In the genomic region with DNA sequence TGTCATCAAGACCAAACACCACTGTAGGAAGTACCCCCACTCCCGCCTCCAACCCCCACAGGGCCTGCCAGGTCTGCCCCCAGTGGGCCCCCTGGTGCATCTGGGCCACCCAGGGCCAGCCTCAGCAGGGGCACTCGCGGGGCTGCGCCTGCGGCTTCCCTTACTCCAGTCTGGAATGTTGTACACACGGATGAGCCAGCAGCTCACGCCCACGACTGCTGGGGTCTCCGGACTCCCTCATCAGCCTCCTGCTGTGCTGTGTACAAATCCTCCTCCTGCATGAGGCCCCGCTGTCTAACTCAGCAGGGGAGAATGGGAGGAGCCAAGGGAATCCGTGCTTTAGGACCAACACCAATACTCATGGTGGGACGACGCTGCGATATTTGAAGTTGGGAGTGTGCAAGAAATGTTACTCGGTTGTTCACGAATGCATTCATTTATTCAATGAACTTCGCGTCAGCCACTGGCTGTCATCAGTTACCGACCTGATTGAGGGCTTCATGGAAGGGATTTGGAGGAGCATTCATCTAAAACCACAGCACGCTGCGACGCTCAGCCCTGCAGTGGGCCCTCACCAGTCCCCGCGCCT, we compare ENCODE assay signal across 1 cellular context.
TF ChIP-seq lines count a peak whose summit lies in the region.

No MANE protein-coding gene starts in this region.

TF ChIP-seq in HepG2, 621 proteins besides CTCF, POLR2A, EP300 and RAD21 (continued from another document and continues in another):
- TF ChIP-seq, protein P1, sequence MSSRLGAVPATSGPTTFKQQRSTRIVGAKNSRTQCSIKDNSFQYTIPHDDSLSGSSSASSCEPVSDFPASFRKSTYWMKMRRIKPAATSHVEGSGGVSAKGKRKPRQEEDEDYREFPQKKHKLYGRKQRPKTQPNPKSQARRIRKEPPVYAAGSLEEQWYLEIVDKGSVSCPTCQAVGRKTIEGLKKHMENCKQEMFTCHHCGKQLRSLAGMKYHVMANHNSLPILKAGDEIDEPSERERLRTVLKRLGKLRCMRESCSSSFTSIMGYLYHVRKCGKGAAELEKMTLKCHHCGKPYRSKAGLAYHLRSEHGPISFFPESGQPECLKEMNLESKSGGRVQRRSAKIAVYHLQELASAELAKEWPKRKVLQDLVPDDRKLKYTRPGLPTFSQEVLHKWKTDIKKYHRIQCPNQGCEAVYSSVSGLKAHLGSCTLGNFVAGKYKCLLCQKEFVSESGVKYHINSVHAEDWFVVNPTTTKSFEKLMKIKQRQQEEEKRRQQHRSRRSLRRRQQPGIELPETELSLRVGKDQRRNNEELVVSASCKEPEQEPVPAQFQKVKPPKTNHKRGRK (CRISPR knock-in tag; IDR thresholded peaks at IDR 0.05) = no peak; the same call in 1 of the 2 replicates
- 0 out of 2 replicates have a peak, but pooled peaks have one; percentile 14 for TF ChIP-seq SP5 (CRISPR knock-in tag; IDR thresholded peaks at IDR 0.05; ENCODE audit: borderline replicate concordance, low read depth)
- no peak for TF ChIP-seq CCAR2 (optimal IDR thresholded peaks at IDR 0.05; ENCODE audit: low read depth, low read length)
- TF ChIP-seq, protein P2, sequence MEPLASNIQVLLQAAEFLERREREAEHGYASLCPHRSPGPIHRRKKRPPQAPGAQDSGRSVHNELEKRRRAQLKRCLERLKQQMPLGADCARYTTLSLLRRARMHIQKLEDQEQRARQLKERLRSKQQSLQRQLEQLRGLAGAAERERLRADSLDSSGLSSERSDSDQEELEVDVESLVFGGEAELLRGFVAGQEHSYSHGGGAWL (CRISPR knock-in tag; IDR thresholded peaks at IDR 0.05) = no peak
- TF ChIP-seq MTA3 (CRISPR knock-in tag; IDR thresholded peaks at IDR 0.05) = no peak
- no peak for TF ChIP-seq HMGA1 (CRISPR knock-in tag; conservative IDR thresholded peaks at IDR 0.05)
- TF ChIP-seq, protein P3, sequence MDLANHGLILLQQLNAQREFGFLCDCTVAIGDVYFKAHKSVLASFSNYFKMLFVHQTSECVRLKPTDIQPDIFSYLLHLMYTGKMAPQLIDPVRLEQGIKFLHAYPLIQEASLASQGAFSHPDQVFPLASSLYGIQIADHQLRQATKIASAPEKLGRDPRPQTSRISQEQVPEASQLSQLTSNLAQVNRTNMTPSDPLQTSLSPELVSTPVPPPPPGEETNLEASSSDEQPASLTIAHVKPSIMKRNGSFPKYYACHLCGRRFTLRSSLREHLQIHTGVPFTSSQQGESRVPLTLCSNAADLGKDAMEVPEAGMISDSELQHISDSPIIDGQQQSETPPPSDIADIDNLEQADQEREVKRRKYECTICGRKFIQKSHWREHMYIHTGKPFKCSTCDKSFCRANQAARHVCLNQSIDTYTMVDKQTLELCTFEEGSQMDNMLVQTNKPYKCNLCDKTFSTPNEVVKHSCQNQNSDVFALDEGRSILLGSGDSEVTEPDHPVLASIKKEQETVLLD (CRISPR knock-in tag; IDR thresholded peaks at IDR 0.05; ENCODE audit: low read depth) = no peak
- no peak for TF ChIP-seq BORCS8-MEF2B (CRISPR knock-in tag; IDR thresholded peaks at IDR 0.05)
- TF ChIP-seq NR2F2 (IDR thresholded peaks at IDR 0.05; ENCODE audit: borderline replicate concordance, low read depth) = no peak
- 0 out of 2 replicates have a peak, but pooled peaks have one; percentile 17 for TF ChIP-seq ZNF660 (CRISPR knock-in tag; IDR thresholded peaks at IDR 0.05; ENCODE audit: borderline replicate concordance, low read depth)
- no peak for TF ChIP-seq NAIF1 (CRISPR knock-in tag; IDR thresholded peaks at IDR 0.05; ENCODE audit: borderline replicate concordance)
- TF ChIP-seq, protein P4, sequence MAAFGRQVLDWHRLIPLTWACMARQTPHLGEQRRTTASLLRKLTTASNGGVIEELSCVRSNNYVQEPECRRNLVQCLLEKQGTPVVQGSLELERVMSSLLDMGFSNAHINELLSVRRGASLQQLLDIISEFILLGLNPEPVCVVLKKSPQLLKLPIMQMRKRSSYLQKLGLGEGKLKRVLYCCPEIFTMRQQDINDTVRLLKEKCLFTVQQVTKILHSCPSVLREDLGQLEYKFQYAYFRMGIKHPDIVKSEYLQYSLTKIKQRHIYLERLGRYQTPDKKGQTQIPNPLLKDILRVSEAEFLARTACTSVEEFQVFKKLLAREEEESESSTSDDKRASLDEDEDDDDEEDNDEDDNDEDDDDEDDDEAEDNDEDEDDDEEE (CRISPR knock-in tag; IDR thresholded peaks at IDR 0.05) = no peak; the same call in 1 of the 2 replicates
- no peak for TF ChIP-seq ZNF567 (CRISPR knock-in tag; IDR thresholded peaks at IDR 0.05; ENCODE audit: borderline replicate concordance)
- TF ChIP-seq, protein P5, sequence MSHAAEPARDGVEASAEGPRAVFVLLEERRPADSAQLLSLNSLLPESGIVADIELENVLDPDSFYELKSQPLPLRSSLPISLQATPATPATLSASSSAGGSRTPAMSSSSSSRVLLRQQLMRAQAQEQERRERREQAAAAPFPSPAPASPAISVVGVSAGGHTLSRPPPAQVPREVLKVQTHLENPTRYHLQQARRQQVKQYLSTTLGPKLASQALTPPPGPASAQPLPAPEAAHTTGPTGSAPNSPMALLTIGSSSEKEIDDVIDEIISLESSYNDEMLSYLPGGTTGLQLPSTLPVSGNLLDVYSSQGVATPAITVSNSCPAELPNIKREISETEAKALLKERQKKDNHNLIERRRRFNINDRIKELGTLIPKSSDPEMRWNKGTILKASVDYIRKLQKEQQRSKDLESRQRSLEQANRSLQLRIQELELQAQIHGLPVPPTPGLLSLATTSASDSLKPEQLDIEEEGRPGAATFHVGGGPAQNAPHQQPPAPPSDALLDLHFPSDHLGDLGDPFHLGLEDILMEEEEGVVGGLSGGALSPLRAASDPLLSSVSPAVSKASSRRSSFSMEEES (CRISPR knock-in tag; IDR thresholded peaks at IDR 0.05) = no peak
- peak; percentile 11; the same call in 1 of the 2 replicates for TF ChIP-seq FOXC1 (CRISPR knock-in tag; IDR thresholded peaks at IDR 0.05; ENCODE audit: borderline replicate concordance)
- TF ChIP-seq ZSCAN29 (CRISPR knock-in tag; conservative IDR thresholded peaks at IDR 0.05) = no peak
- no peak for TF ChIP-seq ZNF143 (CRISPR knock-in tag; IDR thresholded peaks at IDR 0.05)
- TF ChIP-seq, protein P6, sequence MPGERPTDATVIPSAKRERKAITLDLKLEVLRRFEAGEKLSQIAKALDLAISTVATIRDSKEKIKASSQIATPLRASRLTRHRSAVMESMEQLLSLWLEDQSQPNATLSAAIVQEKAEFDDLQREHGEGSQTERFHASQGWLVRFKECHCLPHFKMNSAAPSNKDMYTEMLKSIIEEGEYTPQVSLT (CRISPR knock-in tag; IDR thresholded peaks at IDR 0.05; ENCODE audit: borderline replicate concordance, low read depth) = no peak
- no peak for TF ChIP-seq CHD4 (IDR thresholded peaks at IDR 0.05; ENCODE audit: borderline replicate concordance, low read length)
- TF ChIP-seq, protein P7, sequence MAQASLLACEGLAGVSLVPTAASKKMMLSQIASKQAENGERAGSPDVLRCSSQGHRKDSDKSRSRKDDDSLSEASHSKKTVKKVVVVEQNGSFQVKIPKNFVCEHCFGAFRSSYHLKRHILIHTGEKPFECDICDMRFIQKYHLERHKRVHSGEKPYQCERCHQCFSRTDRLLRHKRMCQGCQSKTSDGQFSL (CRISPR knock-in tag; IDR thresholded peaks at IDR 0.05) = no peak
- TF ChIP-seq PITX1 (CRISPR knock-in tag; IDR thresholded peaks at IDR 0.05) = peak; percentile 5; the same call in 1 of the 2 replicates
- no peak for TF ChIP-seq EHMT2 (IDR thresholded peaks at IDR 0.05; ENCODE audit: borderline replicate concordance, low read depth, low read length)
- TF ChIP-seq FOXA1 (IDR thresholded peaks at IDR 0.05) = no peak
- peak; percentile 79 for TF ChIP-seq FOXA1 (CRISPR knock-in tag; IDR thresholded peaks at IDR 0.05)
- TF ChIP-seq MAF1 (CRISPR knock-in tag; IDR thresholded peaks at IDR 0.05; ENCODE audit: borderline replicate concordance) = no peak
- TF ChIP-seq NFKB2 (CRISPR knock-in tag; IDR thresholded peaks at IDR 0.05; ENCODE audit: borderline replicate concordance) = no peak
- TF ChIP-seq SMYD3 (CRISPR knock-in tag; IDR thresholded peaks at IDR 0.05) = 0 out of 2 replicates have a peak, but pooled peaks have one; percentile 43
- TF ChIP-seq, protein P8, sequence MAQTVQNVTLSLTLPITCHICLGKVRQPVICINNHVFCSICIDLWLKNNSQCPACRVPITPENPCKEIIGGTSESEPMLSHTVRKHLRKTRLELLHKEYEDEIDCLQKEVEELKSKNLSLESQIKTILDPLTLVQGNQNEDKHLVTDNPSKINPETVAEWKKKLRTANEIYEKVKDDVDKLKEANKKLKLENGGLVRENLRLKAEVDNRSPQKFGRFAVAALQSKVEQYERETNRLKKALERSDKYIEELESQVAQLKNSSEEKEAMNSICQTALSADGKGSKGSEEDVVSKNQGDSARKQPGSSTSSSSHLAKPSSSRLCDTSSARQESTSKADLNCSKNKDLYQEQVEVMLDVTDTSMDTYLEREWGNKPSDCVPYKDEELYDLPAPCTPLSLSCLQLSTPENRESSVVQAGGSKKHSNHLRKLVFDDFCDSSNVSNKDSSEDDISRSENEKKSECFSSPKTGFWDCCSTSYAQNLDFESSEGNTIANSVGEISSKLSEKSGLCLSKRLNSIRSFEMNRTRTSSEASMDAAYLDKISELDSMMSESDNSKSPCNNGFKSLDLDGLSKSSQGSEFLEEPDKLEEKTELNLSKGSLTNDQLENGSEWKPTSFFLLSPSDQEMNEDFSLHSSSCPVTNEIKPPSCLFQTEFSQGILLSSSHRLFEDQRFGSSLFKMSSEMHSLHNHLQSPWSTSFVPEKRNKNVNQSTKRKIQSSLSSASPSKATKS (CRISPR knock-in tag; IDR thresholded peaks at IDR 0.05) = no peak
- TF ChIP-seq KMT2A (CRISPR knock-in tag; IDR thresholded peaks at IDR 0.05) = no peak
- no peak for TF ChIP-seq RCOR2 (CRISPR knock-in tag; IDR thresholded peaks at IDR 0.05)
- TF ChIP-seq ZBTB38 (CRISPR knock-in tag; IDR thresholded peaks at IDR 0.05) = no peak
- TF ChIP-seq, protein P9, sequence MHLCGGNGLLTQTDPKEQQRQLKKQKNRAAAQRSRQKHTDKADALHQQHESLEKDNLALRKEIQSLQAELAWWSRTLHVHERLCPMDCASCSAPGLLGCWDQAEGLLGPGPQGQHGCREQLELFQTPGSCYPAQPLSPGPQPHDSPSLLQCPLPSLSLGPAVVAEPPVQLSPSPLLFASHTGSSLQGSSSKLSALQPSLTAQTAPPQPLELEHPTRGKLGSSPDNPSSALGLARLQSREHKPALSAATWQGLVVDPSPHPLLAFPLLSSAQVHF (CRISPR knock-in tag; IDR thresholded peaks at IDR 0.05) = no peak
- TF ChIP-seq KLF11 (CRISPR knock-in tag; IDR thresholded peaks at IDR 0.05) = 0 out of 2 replicates have a peak, but pooled peaks have one; percentile 10
- TF ChIP-seq ZFYVE20 (CRISPR knock-in tag; IDR thresholded peaks at IDR 0.05; ENCODE audit: borderline replicate concordance, low read depth) = no peak
- TF ChIP-seq ZNF253 (CRISPR knock-in tag; IDR thresholded peaks at IDR 0.05; ENCODE audit: borderline replicate concordance) = no peak
- TF ChIP-seq, protein P10, sequence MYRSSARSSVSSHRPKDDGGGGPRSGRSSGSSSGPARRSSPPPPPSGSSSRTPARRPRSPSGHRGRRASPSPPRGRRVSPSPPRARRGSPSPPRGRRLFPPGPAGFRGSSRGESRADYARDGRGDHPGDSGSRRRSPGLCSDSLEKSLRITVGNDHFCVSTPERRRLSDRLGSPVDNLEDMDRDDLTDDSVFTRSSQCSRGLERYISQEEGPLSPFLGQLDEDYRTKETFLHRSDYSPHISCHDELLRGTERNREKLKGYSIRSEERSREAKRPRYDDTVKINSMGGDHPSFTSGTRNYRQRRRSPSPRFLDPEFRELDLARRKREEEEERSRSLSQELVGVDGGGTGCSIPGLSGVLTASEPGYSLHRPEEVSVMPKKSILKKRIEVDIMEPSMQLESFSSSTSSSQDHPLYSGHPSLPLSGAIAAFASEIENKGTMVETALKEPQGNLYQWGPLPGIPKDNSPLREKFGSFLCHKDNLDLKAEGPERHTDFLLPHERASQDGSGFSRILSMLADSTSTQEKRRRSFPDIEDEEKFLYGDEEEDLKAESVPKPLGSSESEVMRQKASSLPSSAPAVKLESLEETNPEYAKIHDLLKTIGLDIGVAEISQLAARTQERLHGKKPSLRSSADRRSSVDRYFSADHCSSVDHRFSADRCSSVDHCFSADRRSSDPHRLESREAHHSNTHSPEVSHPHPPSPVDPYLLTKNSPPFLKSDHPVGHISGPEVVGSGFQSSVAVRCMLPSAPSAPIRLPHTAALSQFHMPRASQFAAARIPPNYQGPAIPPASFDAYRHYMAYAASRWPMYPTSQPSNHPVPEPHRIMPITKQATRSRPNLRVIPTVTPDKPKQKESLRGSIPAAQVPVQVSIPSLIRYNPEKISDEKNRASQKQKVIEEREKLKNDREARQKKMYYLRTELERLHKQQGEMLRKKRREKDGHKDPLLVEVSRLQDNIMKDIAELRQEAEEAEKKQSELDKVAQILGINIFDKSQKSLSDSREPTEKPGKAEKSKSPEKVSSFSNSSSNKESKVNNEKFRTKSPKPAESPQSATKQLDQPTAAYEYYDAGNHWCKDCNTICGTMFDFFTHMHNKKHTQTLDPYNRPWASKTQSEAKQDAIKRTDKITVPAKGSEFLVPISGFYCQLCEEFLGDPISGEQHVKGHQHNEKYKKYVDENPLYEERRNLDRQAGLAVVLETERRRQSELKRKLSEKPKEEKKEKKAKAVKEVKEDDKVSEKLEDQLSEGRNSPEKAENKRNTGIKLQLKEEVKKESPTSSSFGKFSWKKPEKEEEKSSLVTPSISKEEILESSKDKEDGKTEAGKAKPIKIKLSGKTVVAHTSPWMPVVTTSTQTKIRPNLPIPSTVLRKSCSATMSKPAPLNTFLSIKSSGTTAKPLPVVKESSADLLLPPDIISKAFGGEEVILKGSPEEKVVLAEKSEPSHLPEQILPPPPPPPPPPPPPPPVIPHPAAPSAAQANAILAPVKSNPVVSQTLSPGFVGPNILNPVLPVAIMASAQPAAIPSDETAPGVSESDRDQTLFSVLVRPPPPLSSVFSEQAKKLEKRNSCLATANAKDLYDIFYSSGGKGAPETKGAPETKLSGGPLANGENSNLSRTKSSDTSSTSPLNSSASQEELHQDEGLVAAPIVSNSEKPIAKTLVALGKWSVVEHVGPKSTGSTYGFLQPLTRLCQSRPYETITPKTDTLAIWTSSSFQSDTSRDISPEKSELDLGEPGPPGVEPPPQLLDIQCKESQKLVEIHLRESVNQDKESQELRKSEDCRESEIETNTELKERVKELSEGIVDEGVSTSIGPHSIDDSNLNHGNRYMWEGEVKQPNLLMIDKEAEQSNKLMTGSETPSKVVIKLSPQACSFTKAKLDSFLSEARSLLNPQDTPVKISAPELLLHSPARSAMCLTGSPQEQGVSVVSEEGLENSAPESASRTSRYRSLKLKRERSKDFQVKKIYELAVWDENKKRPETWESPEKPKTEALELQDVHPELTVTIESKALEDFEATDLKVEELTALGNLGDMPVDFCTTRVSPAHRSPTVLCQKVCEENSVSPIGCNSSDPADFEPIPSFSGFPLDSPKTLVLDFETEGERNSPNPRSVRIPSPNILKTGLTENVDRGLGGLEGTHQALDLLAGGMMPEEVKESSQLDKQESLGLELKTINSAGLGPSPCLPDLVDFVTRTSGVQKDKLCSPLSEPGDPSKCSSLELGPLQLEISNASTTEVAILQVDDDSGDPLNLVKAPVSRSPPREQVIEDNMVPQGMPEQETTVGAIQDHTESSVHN (CRISPR knock-in tag; IDR thresholded peaks at IDR 0.05) = no peak
- TF ChIP-seq FOXK1 (CRISPR knock-in tag; IDR thresholded peaks at IDR 0.05; ENCODE audit: borderline replicate concordance, low read depth) = no peak
- TF ChIP-seq, protein P11, sequence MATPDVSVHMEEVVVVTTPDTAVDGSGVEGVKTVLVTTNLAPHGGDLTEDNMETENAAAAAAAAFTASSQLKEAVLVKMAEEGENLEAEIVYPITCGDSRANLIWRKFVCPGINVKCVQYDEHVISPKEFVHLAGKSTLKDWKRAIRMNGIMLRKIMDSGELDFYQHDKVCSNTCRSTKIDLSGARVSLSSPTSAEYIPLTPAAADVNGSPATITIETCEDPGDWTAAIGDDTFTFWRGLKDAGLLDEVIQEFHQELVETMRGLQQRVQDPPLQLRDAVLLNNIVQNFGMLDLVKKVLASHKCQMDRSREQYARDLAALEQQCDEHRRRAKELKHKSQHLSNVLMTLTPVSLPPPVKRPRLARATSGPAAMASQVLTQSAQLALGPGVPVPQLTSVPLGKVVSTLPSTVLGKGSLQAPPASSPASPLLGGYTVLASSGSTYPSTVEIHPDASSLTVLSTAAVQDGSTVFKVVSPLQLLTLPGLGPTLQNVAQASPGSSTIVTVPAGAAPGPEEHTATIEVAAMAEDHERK (CRISPR knock-in tag; IDR thresholded peaks at IDR 0.05; ENCODE audit: low read depth) = no peak
